Comparison of ENCODE assay signal across 21 cellular contexts in genomic region chr6:150647051-150647450, GRCh38.
"Had no signal": no experiment of that assay in that cellular context is flagged by ENCODE, and none has a peak within 500 bp of the region (broad histone marks: within the 10 kb centered on the region; RNA-seq: fewer than 3 reads in every experiment).

No MANE protein-coding gene starts in this region.

- H3K4me1 ChIP-seq: gastrocnemius medialis, tibial artery, uterus had no signal

- DNase-seq: effector memory CD4-positive, alpha-beta T cell; gastrocnemius medialis; heart right ventricle; hypothalamus; kidney glomerular epithelial cell; mammary epithelial cell; mucosa of descending colon; naive thymus-derived CD8-positive, alpha-beta T cell; psoas muscle; right lobe of liver; stimulated activated CD4-positive, alpha-beta T cell treated with anti-CD3 and anti-CD28 coated beads, Interleukin-4, amount 100 ng/mL, for 1 hour; stimulated activated CD8-positive, alpha-beta memory T cell treated with anti-CD3 and anti-CD28 coated beads, Interleukin-4, amount 100 ng/mL, for 48 hours; stimulated activated naive CD8-positive, alpha-beta T cell treated with anti-CD3 and anti-CD28 coated beads, Interleukin-15, Interleukin-2, amounts not matched to agents 100 U/mL and 50 U/mL, for 24 hours; tibial artery; upper lobe of left lung; uterus had no signal

- H3K9me3 ChIP-seq: esophagus muscularis mucosa, gastrocnemius medialis, heart right ventricle, mucosa of descending colon, neutrophil, psoas muscle, right lobe of liver, tibial artery, upper lobe of left lung, uterus had no signal

- H3K4me3 ChIP-seq: esophagus muscularis mucosa, gastrocnemius medialis, heart right ventricle, mucosa of descending colon, psoas muscle, right lobe of liver, tibial artery, upper lobe of left lung, uterus had no signal

- H3K36me3 ChIP-seq: gastrocnemius medialis, neutrophil, right lobe of liver, tibial artery, upper lobe of left lung, uterus had no signal

- H3K27ac ChIP-seq: epithelial cell of prostate, esophagus muscularis mucosa, gastrocnemius medialis, heart right ventricle, neutrophil, psoas muscle, right lobe of liver, tibial artery, upper lobe of left lung, uterus had no signal

- FAIRE-seq: endometrium, islet of Langerhans had no signal

- H3K27me3 ChIP-seq: esophagus muscularis mucosa, gastrocnemius medialis, heart right ventricle, right lobe of liver, tibial artery, upper lobe of left lung, uterus had no signal
